Comparison of ENCODE assay signal across 20 cellular contexts in the genomic region with DNA sequence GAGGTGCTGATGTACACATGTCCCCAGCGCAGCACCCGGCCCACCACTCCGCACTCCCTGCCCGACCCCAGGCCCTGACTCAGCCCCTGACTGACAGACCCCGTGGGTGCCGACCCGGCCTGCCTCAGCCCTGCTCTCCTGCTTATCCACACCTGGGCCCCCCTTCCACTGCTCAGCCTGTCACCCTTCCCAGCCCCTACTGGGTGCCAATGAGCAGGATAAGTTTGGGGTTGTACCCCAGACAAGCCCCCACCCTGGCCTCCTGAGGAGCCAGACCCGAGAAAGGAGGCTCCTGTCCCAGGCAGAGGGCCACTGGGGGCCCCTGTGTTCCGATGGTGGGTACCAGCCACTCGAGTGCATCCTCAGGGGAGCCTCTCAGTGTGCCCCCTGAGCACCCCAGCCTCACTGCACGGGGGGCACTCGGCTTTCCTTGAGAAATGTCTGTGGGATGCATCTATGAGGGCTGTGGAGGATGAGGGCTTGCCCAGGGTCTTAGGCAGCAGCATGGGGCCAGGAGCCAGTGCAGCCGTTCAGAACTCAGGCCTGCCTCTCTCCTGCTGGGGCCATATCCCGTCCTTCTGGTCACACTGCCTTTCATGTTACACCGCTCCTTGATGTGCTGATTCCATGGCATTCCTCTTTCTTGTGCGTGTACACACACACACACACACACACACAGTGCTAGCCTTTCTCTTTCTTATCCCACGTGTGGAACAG.
DNase-seq lines count a peak whose midpoint lies in the region; FAIRE-seq lines count a peak whose summit lies in the region.
"Had no signal": no experiment of that assay in that cellular context is flagged by ENCODE, and none has a peak within 500 bp of the region (broad histone marks: within the 10 kb centered on the region; RNA-seq: fewer than 3 reads in every experiment).

No MANE protein-coding gene starts in this region.

- WGBS in trophoblast cell (ENCODE audit: extremely low coverage, insufficient coverage, insufficient read length): no CpG with 5 or more reads among the region's 17 CpGs

- no peaks in the 10 kb centered on the region for H3K36me3 Mint-ChIP-seq in activated naive CD4-positive, alpha-beta T cell treated with anti-CD3 and anti-CD28 coated beads for 36 hours (ENCODE audit: low read depth)
- H3K36me3 Mint-ChIP-seq: activated naive CD4-positive, alpha-beta T cell treated with anti-CD3 and anti-CD28 coated beads, Interleukin-2, amount 50 U/mL, for 24 hours had no signal

- no peak overlapping the region for H3K4me3 ChIP-seq in trophoblast cell (ENCODE audit: low read depth, low read length)
- H3K4me3 ChIP-seq: colonic mucosa, K562, tibial nerve had no signal

- peaks cover 10% of the 10 kb centered on the region for H3K4me1 Mint-ChIP-seq in activated naive CD4-positive, alpha-beta T cell treated with anti-CD3 and anti-CD28 coated beads for 36 hours (ENCODE audit: low read depth)

- no peaks in the 10 kb centered on the region for H3K9me3 ChIP-seq in trophoblast cell (ENCODE audit: insufficient read depth, low read depth, low read length)
- H3K9me3 ChIP-seq: colonic mucosa, tibial nerve had no signal

- CTCF ChIA-PET in activated naive CD4-positive, alpha-beta T cell treated with anti-CD3 and anti-CD28 coated beads for 36 hours (lab: Charles Lee): no interaction called here

- H2BK12ac ChIP-seq in trophoblast cell (ENCODE audit: low read length): peak overlapping the region; percentile 44

- DNase-seq in HTR-8/SVneo (ENCODE audit: insufficient read length, low spot score) (no peak), astrocyte of the hippocampus (ENCODE audit: low read depth, low spot score) (peak; percentile 46), left kidney (ENCODE audit: low read depth, low spot score) (peak; percentile 72), trophoblast cell (no peak), GF-D8 (lab: John Stamatoyannopoulos, UW) (no peak), HuH-7.5 (ENCODE audit: low spot score) (no peak)
- no peak for DNase-seq in activated naive CD4-positive, alpha-beta T cell treated with anti-CD3 and anti-CD28 coated beads for 36 hours
- DNase-seq: activated CD4-positive, CD25-positive, alpha-beta regulatory T cell treated with anti-CD3 and anti-CD28 coated beads, Interleukin-2, amount 50 U/mL, for 72 hours; activated T-cell treated with anti-CD3 and anti-CD28 coated beads, Interleukin-2, amount 50 U/mL, for 72 hours; colonic mucosa; DMS79; mammary epithelial cell; naive thymus-derived CD4-positive, alpha-beta T cell; SHP77; small intestine; stimulated activated CD4-positive, alpha-beta T cell treated with anti-CD3 and anti-CD28 coated beads, Interleukin-4, amount 100 ng/mL, for 1 hour; stimulated activated naive CD8-positive, alpha-beta T cell treated with anti-CD3 and anti-CD28 coated beads, Interleukin-15, amount 100 ng/mL, for 72 hours had no signal

- H3K23ac ChIP-seq in trophoblast cell (ENCODE audit: low read length): no peak overlapping the region

- no peak overlapping the region for H3K9ac ChIP-seq in trophoblast cell (ENCODE audit: low read length)

- H3K14ac ChIP-seq in trophoblast cell (ENCODE audit: low read length): no peak overlapping the region

- H3K4me1 ChIP-seq in trophoblast cell (ENCODE audit: control insufficient read depth in 1 of 2, insufficient read depth in 2 of 2, low read length in 2 of 2): peaks cover 39 to 45% of the 10 kb centered on the region in 2 experiments
- H3K4me1 ChIP-seq: colonic mucosa had no signal

- peak overlapping the region; percentile 15 for H3K18ac ChIP-seq in trophoblast cell (ENCODE audit: low read length)

- H2BK120ac ChIP-seq in trophoblast cell (ENCODE audit: insufficient read depth, low read length, poor library complexity): peak overlapping the region; percentile 25

- intact Hi-C loops in activated naive CD4-positive, alpha-beta T cell treated with anti-CD3 and anti-CD28 coated beads for 36 hours (cut with micrococcal nuclease): no loop called here

- H3K79me1 ChIP-seq in trophoblast cell (ENCODE audit: low read length): peaks cover 14% of the 10 kb centered on the region

- no peak overlapping the region for H3K4me3 Mint-ChIP-seq in activated naive CD4-positive, alpha-beta T cell treated with anti-CD3 and anti-CD28 coated beads for 36 hours
- H3K4me3 Mint-ChIP-seq: activated naive CD4-positive, alpha-beta T cell treated with anti-CD3 and anti-CD28 coated beads, Interleukin-2, amount 50 U/mL, for 24 hours; activated T-cell treated with anti-CD3 and anti-CD28 coated beads, Interleukin-2, amount 50 U/mL, for 72 hours; stimulated activated naive CD8-positive, alpha-beta T cell treated with anti-CD3 and anti-CD28 coated beads, Interleukin-15, amount 100 ng/mL, for 72 hours had no signal

- no peak overlapping the region for H2BK5ac ChIP-seq in trophoblast cell (ENCODE audit: low read depth, low read length, poor library complexity)

- H3K36me3 ChIP-seq in trophoblast cell (ENCODE audit: control insufficient read depth in 1 of 2, insufficient read depth in 2 of 2, low read length in 2 of 2): no peaks in the 10 kb centered on the region
- H3K36me3 ChIP-seq: colonic mucosa, tibial nerve had no signal

- H4K12ac ChIP-seq in trophoblast cell (ENCODE audit: low read depth, low read length): no peak overlapping the region

- H2AK5ac ChIP-seq in trophoblast cell (ENCODE audit: low read length): peak overlapping the region; percentile 16

- H2AFZ ChIP-seq in trophoblast cell (ENCODE audit: insufficient read depth, low read length, poor library complexity): no peak overlapping the region

- no peak overlapping the region for H3K4me2 ChIP-seq in trophoblast cell (ENCODE audit: low read length)

- no peak overlapping the region for H3K4ac ChIP-seq in trophoblast cell (ENCODE audit: low read depth, low read length)

- H3K27ac Mint-ChIP-seq in activated naive CD4-positive, alpha-beta T cell treated with anti-CD3 and anti-CD28 coated beads for 36 hours: no peak overlapping the region
- H3K27ac Mint-ChIP-seq: activated naive CD4-positive, alpha-beta T cell treated with anti-CD3 and anti-CD28 coated beads, Interleukin-2, amount 50 U/mL, for 24 hours; activated T-cell treated with anti-CD3 and anti-CD28 coated beads, Interleukin-2, amount 50 U/mL, for 72 hours; naive thymus-derived CD4-positive, alpha-beta T cell had no signal

- H4K8ac ChIP-seq in trophoblast cell (ENCODE audit: low read depth, low read length): no peak overlapping the region

- no peaks in the 10 kb centered on the region for H3K79me2 ChIP-seq in trophoblast cell (ENCODE audit: control insufficient read depth, insufficient read depth, low read length, poor library complexity)

- H3K27ac ChIP-seq in trophoblast cell (ENCODE audit: low read depth, low read length): peak overlapping the region; percentile 25
- H3K27ac ChIP-seq: colonic mucosa had no signal

- H3K27me3 ChIP-seq in trophoblast cell (ENCODE audit: insufficient read depth, low read length): no peaks in the 10 kb centered on the region
- H3K27me3 ChIP-seq: colonic mucosa, tibial nerve had no signal

- peak; percentile 79 for FAIRE-seq in HTR-8/SVneo (lab: Jason Lieb, UNC)
- FAIRE-seq: K562, small intestine had no signal

- H4K91ac ChIP-seq in trophoblast cell (ENCODE audit: low read depth, low read length): peak overlapping the region; percentile 18

- H3K27me3 Mint-ChIP-seq in activated naive CD4-positive, alpha-beta T cell treated with anti-CD3 and anti-CD28 coated beads for 36 hours (ENCODE audit: low read depth): peaks cover 3% of the 10 kb centered on the region

- H3K9me3 Mint-ChIP-seq in activated naive CD4-positive, alpha-beta T cell treated with anti-CD3 and anti-CD28 coated beads for 36 hours: no peaks in the 10 kb centered on the region
- H3K9me3 Mint-ChIP-seq: activated naive CD4-positive, alpha-beta T cell treated with anti-CD3 and anti-CD28 coated beads, Interleukin-2, amount 50 U/mL, for 24 hours; activated T-cell treated with anti-CD3 and anti-CD28 coated beads, Interleukin-2, amount 50 U/mL, for 72 hours; naive thymus-derived CD4-positive, alpha-beta T cell; stimulated activated naive CD8-positive, alpha-beta T cell treated with anti-CD3 and anti-CD28 coated beads, Interleukin-15, amount 100 ng/mL, for 72 hours had no signal

Comparison
In these comparisons a context has a peak if more than half of its experiments do, and no peak if none do; other contexts are left out.
1. DNase-seq: peak in astrocyte of the hippocampus (single experiment) and left kidney (single experiment); none in HTR-8/SVneo (single experiment), trophoblast cell (0 of 2), GF-D8 (single experiment), HuH-7.5 (single experiment) and activated naive CD4-positive, alpha-beta T cell treated with anti-CD3 and anti-CD28 coated beads for 36 hours (single experiment).